1 cellular context compared by ENCODE assay signal in genomic region chr1:1664941-1665814, GRCh38.
A peak's percentile ranks its signal among the peaks of the same experiment; 100 is the strongest.
TF ChIP-seq lines count a peak whose summit lies in the region.

No MANE protein-coding gene starts in this region.

TF ChIP-seq in HepG2, 621 proteins besides CTCF, POLR2A, EP300 and RAD21:
- no peak for TF ChIP-seq MXI1 (IDR thresholded peaks at IDR 0.05; ENCODE audit: borderline replicate concordance, low read depth, low read length)
- TF ChIP-seq AGO2 (optimal IDR thresholded peaks at IDR 0.05; ENCODE audit: low read depth, low read length), result peak; percentile 28
- TF ChIP-seq ADNP (CRISPR knock-in tag; IDR thresholded peaks at IDR 0.05), result no peak
